1 cellular context compared by ENCODE assay signal in genomic region chr12:55619352-55620138, GRCh38.
TF ChIP-seq lines count a peak whose summit lies in the region.

No MANE protein-coding gene starts in this region.

TF ChIP-seq in GM12878, 131 proteins besides CTCF, POLR2A, EP300 and RAD21 (continued from another document):
- no peak for TF ChIP-seq ZBTB11 (CRISPR knock-in tag; IDR thresholded peaks at IDR 0.05)
- TF ChIP-seq USF2 (IDR thresholded peaks at IDR 0.05; ENCODE audit: borderline replicate concordance, low read depth, low read length): peak; percentile 11; the same call in 1 of the 2 replicates
- TF ChIP-seq MAX (IDR thresholded peaks at IDR 0.05; ENCODE audit: low read depth, low read length): no peak
- no peak for TF ChIP-seq ZNF592 (IDR thresholded peaks at IDR 0.05)
- no peak for TF ChIP-seq SP1 (IDR thresholded peaks at IDR 0.05; ENCODE audit: low read depth, low read length)
- no peak for TF ChIP-seq RELB (IDR thresholded peaks at IDR 0.05; ENCODE audit: low read depth)
- peak; percentile 26; the same call in 1 of the 2 replicates for TF ChIP-seq ATF7 (IDR thresholded peaks at IDR 0.05; ENCODE audit: low read depth)
- no peak for TF ChIP-seq SPI1 (IDR thresholded peaks at IDR 0.05; ENCODE audit: borderline replicate concordance, insufficient read depth, low read depth, low read length)
- peak; percentile 39; the same call in 1 of the 2 replicates for TF ChIP-seq CREM (IDR thresholded peaks at IDR 0.05; ENCODE audit: low read depth)
- TF ChIP-seq FOXM1 (IDR thresholded peaks at IDR 0.05; ENCODE audit: low read depth, low read length): peak; percentile 17; the same call in 1 of the 2 replicates
- TF ChIP-seq SUZ12 (IDR thresholded peaks at IDR 0.05; ENCODE audit: unreplicated experiment): no peak
- peak; percentile 52; the same call in 1 of the 2 replicates for TF ChIP-seq CREB1 (IDR thresholded peaks at IDR 0.05; ENCODE audit: low read depth)
- peak; percentile 29 for TF ChIP-seq SKIL (IDR thresholded peaks at IDR 0.05; ENCODE audit: low read depth, poor library complexity, severe bottlenecking)
- peak; percentile 69; the same call in 1 of the 2 replicates for TF ChIP-seq SMC3 (IDR thresholded peaks at IDR 0.05; ENCODE audit: borderline replicate concordance, low read length)
- peak; percentile 80 for TF ChIP-seq RAD51 (IDR thresholded peaks at IDR 0.05)
- TF ChIP-seq YY1 (IDR thresholded peaks at IDR 0.05; ENCODE audit: low read depth, low read length): no peak
- no peak for TF ChIP-seq REST (IDR thresholded peaks at IDR 0.05; ENCODE audit: low read depth, low read length)
- TF ChIP-seq POLR2AphosphoS5 (IDR thresholded peaks at IDR 0.05; ENCODE audit: low read length): no peak
- TF ChIP-seq ATF3 (IDR thresholded peaks at IDR 0.05; ENCODE audit: borderline replicate concordance, extremely low read depth, low read depth, low read length): peak; percentile 41; the same call in 1 of the 2 replicates
TF ChIP-seq in GM12878: peak in this region for 10.
